Comparison of ENCODE assay signal across 7 cellular contexts in genomic region chr1:93616996-93617669, GRCh38.
DNase-seq lines count a peak whose midpoint lies in the region; ATAC-seq and TF ChIP-seq lines count a peak whose summit lies in the region.

No MANE protein-coding gene starts in this region.

- 60 to 63% methylated on average over 3 to 6 of the region's 6 CpGs for WGBS in body of pancreas, 2 donors
- WGBS in liver, result 29% methylated on average over 6 of the region's 6 CpGs

- H3K4me3 ChIP-seq in body of pancreas (no peak overlapping the region), liver (ENCODE audit: low read depth in 1 of 3, low read length in 3 of 3) (no peak overlapping the region)

- DNase-seq in NCI-H1694 treated with DMSO at 0.1 percent for 48 hours (lab: John Stamatoyannopoulos, UW) (peak; percentile 57), body of pancreas (peak; percentile 71 to 90 (median 86)), type B pancreatic cell (ENCODE audit: extremely low spot score, unreplicated experiment) (no peak)

- H3K4me1 Mint-ChIP-seq in type B pancreatic cell (ENCODE audit: unreplicated experiment), result peaks cover 88% of the 10 kb centered on the region

- peaks cover 6% of the 10 kb centered on the region for H3K9me3 Mint-ChIP-seq in type B pancreatic cell

- H3K4me1 ChIP-seq in body of pancreas (peaks cover 41% of the 10 kb centered on the region), liver (ENCODE audit: control insufficient read depth in 4 of 4, insufficient read depth in 4 of 4, low read length in 3 of 4) (peaks cover 18 to 70% (median 60%) of the 10 kb centered on the region in 4 donors)

- no peak for TF ChIP-seq CTCF in body of pancreas (IDR thresholded peaks at IDR 0.05)
- no peak for TF ChIP-seq CTCF in liver (IDR thresholded peaks at IDR 0.05; ENCODE audit: low read depth, low read length, missing input control)
- TF ChIP-seq CTCF in type B pancreatic cell (conservative IDR thresholded peaks at IDR 0.05), result no peak

- H3K9me3 ChIP-seq in body of pancreas (no peaks in the 10 kb centered on the region), liver (ENCODE audit: control insufficient read depth in 4 of 4, low read length in 3 of 4) (no peaks in the 10 kb centered on the region)

- H3K36me3 ChIP-seq in body of pancreas (replicated peaks in 1 of 2; ENCODE audit: insufficient read depth in 1 of 2, low read depth in 2 of 2) (no peaks in the 10 kb centered on the region), liver (ENCODE audit: control insufficient read depth in 4 of 4, insufficient read depth in 3 of 4, low read depth in 1 of 4, low read length in 3 of 4) (peaks cover 0 to 1% (median 0%) of the 10 kb centered on the region in 4 donors)

- peaks cover 16% of the 10 kb centered on the region for H3K36me3 Mint-ChIP-seq in type B pancreatic cell

- H3K27ac Mint-ChIP-seq in type B pancreatic cell, result peak overlapping the region; percentile 81

- H3K9ac ChIP-seq in liver (ENCODE audit: low read depth in 1 of 2, low read length in 2 of 2), result peak overlapping the region in 1 of 2 donors; percentile 44

- H3K27ac ChIP-seq in body of pancreas, result peak overlapping the region; percentile 79 to 90 (median 82)
- H3K27ac ChIP-seq in liver (ENCODE audit: low read depth in 1 of 2, low read length in 2 of 2), result peak overlapping the region; percentile 89 to 98

- intact Hi-C loops in body of pancreas (cut with DNase I), result no loop called here

- peak; percentile 3 to 30 for TF ChIP-seq RAD21 in liver (IDR thresholded peaks at IDR 0.05)

- peak overlapping the region; percentile 12 for H3K4me3 Mint-ChIP-seq in type B pancreatic cell

- H3K27me3 ChIP-seq in body of pancreas (no peaks in the 10 kb centered on the region), liver (ENCODE audit: control insufficient read depth in 4 of 4, insufficient read depth in 4 of 4, low read length in 3 of 4) (no peaks in the 10 kb centered on the region)

- ATAC-seq in body of pancreas, result peak; percentile 81
- no peak for ATAC-seq in GM18870 (IDR thresholded peaks at IDR 0.05; ENCODE audit: unreplicated experiment)
- no peak for ATAC-seq in HG03196 (IDR thresholded peaks at IDR 0.05; ENCODE audit: unreplicated experiment)
- ATAC-seq in HG03442 (IDR thresholded peaks at IDR 0.05; ENCODE audit: unreplicated experiment), result no peak

- TF ChIP-seq POLR2A in body of pancreas (IDR thresholded peaks at IDR 0.05), result no peak

- no peaks in the 10 kb centered on the region for H3K27me3 Mint-ChIP-seq in type B pancreatic cell

TF ChIP-seq in liver, 16 proteins besides CTCF, POLR2A, EP300 and RAD21:
- TF ChIP-seq GABPA (IDR thresholded peaks at IDR 0.05 in 1 of 2, conservative IDR thresholded peaks at IDR 0.05 in 1 of 2) (no peak), HNF4G (IDR thresholded peaks at IDR 0.05) (peak; percentile 65), EGR1 (IDR thresholded peaks at IDR 0.05; ENCODE audit: low read depth in 2 of 2) (no peak), NR2F2 (IDR thresholded peaks at IDR 0.05) (no peak), FOXA2 (IDR thresholded peaks at IDR 0.05) (no peak), RXRA (IDR thresholded peaks at IDR 0.05) (no peak), HNF4A (conservative IDR thresholded peaks at IDR 0.05) (peak; percentile 75 to 81), TAF1 (conservative IDR thresholded peaks at IDR 0.05) (no peak), ATF3 (IDR thresholded peaks at IDR 0.05) (no peak), FOXA1 (IDR thresholded peaks at IDR 0.05) (peak; percentile 20), ZBTB33 (IDR thresholded peaks at IDR 0.05) (no peak), JUND (IDR thresholded peaks at IDR 0.05) (no peak), SP1 (IDR thresholded peaks at IDR 0.05) (peak; percentile 33), YY1 (IDR thresholded peaks at IDR 0.05) (no peak)
- TF ChIP-seq, protein P1, sequence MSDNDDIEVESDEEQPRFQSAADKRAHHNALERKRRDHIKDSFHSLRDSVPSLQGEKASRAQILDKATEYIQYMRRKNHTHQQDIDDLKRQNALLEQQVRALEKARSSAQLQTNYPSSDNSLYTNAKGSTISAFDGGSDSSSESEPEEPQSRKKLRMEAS (IDR thresholded peaks at IDR 0.05), result no peak
- TF ChIP-seq, protein P2, sequence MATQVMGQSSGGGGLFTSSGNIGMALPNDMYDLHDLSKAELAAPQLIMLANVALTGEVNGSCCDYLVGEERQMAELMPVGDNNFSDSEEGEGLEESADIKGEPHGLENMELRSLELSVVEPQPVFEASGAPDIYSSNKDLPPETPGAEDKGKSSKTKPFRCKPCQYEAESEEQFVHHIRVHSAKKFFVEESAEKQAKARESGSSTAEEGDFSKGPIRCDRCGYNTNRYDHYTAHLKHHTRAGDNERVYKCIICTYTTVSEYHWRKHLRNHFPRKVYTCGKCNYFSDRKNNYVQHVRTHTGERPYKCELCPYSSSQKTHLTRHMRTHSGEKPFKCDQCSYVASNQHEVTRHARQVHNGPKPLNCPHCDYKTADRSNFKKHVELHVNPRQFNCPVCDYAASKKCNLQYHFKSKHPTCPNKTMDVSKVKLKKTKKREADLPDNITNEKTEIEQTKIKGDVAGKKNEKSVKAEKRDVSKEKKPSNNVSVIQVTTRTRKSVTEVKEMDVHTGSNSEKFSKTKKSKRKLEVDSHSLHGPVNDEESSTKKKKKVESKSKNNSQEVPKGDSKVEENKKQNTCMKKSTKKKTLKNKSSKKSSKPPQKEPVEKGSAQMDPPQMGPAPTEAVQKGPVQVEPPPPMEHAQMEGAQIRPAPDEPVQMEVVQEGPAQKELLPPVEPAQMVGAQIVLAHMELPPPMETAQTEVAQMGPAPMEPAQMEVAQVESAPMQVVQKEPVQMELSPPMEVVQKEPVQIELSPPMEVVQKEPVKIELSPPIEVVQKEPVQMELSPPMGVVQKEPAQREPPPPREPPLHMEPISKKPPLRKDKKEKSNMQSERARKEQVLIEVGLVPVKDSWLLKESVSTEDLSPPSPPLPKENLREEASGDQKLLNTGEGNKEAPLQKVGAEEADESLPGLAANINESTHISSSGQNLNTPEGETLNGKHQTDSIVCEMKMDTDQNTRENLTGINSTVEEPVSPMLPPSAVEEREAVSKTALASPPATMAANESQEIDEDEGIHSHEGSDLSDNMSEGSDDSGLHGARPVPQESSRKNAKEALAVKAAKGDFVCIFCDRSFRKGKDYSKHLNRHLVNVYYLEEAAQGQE (IDR thresholded peaks at IDR 0.05), result no peak
